In genomic region chr5:134563962-134564361, GRCh38 we compare ENCODE assay signal across 18 cellular contexts.
"Had no signal": no experiment of that assay in that cellular context is flagged by ENCODE, and none has a peak within 500 bp of the region (broad histone marks: within the 10 kb centered on the region; RNA-seq: fewer than 3 reads in every experiment).

No MANE protein-coding gene starts in this region.

- H3K4me3 Mint-ChIP-seq: activated CD8-positive, alpha-beta memory T cell treated with anti-CD3 and anti-CD28 coated beads, Interleukin-2, amount 10 ng/mL, durations not matched to agents 7 days and 5 days; activated naive CD4-positive, alpha-beta T cell treated with anti-CD3 and anti-CD28 coated beads for 36 hours had no signal

- H3K27me3 ChIP-seq: cardiac muscle cell, tibial nerve had no signal

- H3K4me2 ChIP-seq: smooth muscle cell had no signal

- H3K9me3 Mint-ChIP-seq: activated naive CD4-positive, alpha-beta T cell treated with anti-CD3 and anti-CD28 coated beads for 36 hours had no signal

- ATAC-seq: activated CD8-positive, alpha-beta memory T cell treated with anti-CD3 and anti-CD28 coated beads, Interleukin-2, amount 10 ng/mL, durations not matched to agents 7 days and 5 days; left ventricle myocardium superior; sciatic nerve had no signal

- H3K27me3 Mint-ChIP-seq: activated CD8-positive, alpha-beta memory T cell treated with anti-CD3 and anti-CD28 coated beads, Interleukin-2, amount 10 ng/mL, durations not matched to agents 7 days and 5 days had no signal

- DNase-seq: activated CD4-positive, alpha-beta T cell treated with anti-CD3 and anti-CD28 coated beads for 1 hour; activated CD4-positive, alpha-beta T cell treated with anti-CD3 and anti-CD28 coated beads, Interleukin-2, amount 50 U/mL, for 48 hours; activated CD8-positive, alpha-beta memory T cell treated with anti-CD3 and anti-CD28 coated beads, Interleukin-2, amount 10 ng/mL, durations not matched to agents 7 days and 5 days; activated naive CD4-positive, alpha-beta T cell treated with anti-CD3 and anti-CD28 coated beads for 36 hours; amniotic stem cell; dermis blood vessel endothelial cell; effector memory CD4-positive, alpha-beta T cell; left ventricle myocardium superior; stimulated activated CD4-positive, alpha-beta T cell treated with anti-CD3 and anti-CD28 coated beads, Interleukin-4, amount 100 ng/mL, for 24 hours; stimulated activated naive CD4-positive, alpha-beta T cell; substantia nigra; T-helper 2 cell had no signal

- H3K4me3 ChIP-seq: cardiac muscle cell, smooth muscle cell, tibial nerve had no signal

- H3K9me3 ChIP-seq: tibial nerve had no signal

- H3K27ac ChIP-seq: cardiac muscle cell, tibial nerve, VCaP had no signal

- H3K27ac Mint-ChIP-seq: activated CD8-positive, alpha-beta memory T cell treated with anti-CD3 and anti-CD28 coated beads, Interleukin-2, amount 10 ng/mL, durations not matched to agents 7 days and 5 days; activated naive CD4-positive, alpha-beta T cell treated with anti-CD3 and anti-CD28 coated beads for 36 hours had no signal

- H2AFZ ChIP-seq: parathyroid adenoma had no signal
